ENCODE assay signal across 15 cellular contexts in the genomic region with DNA sequence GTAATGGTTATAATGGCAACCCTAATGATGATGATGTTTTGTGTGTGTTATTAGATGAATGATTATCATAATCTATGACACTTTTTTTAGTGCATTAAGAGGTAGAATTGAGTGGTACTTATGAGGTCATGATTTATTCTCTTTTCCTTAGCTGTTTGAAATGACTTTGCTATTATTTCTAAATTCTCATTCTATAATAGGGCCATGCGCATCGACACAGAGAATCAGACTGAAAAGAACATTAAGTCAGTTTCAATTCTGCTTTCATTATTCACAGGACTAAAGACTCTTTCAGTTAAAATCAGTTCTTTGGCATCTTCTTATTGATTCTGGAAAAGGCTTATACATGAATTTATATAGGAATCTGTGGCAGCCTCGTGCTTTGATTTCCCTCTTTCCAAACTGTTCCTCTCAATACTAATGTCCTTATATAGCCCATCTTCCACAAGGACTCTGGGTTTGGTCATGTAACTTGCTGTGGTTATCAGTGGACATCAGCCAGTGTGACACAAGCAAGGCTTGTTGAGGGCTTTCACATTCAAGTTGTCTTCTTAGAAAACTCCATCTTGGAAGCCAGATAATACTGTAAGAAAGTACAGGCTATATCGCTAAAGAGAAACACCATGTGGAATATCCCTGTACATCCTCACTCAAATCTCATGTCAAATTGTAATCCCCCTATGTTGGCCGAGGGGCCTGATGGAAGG.
A peak's percentile ranks its signal among the peaks of the same experiment; 100 is the strongest.
DNase-seq lines count a peak whose midpoint lies in the region; ATAC-seq and TF ChIP-seq lines count a peak whose summit lies in the region.
"Had no signal": no experiment of that assay in that cellular context is flagged by ENCODE, and none has a peak within 500 bp of the region (broad histone marks: within the 10 kb centered on the region; RNA-seq: fewer than 3 reads in every experiment).

No MANE protein-coding gene starts in this region.

- H3K27me3 Mint-ChIP-seq in mesothelial cell of epicardium (ENCODE audit: low read depth) = peaks cover 3% of the 10 kb centered on the region
- H3K27me3 Mint-ChIP-seq: type B pancreatic cell had no signal

- peaks cover 7% of the 10 kb centered on the region for H3K9me3 Mint-ChIP-seq in mesothelial cell of epicardium
- H3K9me3 Mint-ChIP-seq: type B pancreatic cell had no signal

- no peak overlapping the region for H3K27ac Mint-ChIP-seq in mesothelial cell of epicardium
- H3K27ac Mint-ChIP-seq: T-helper 1 cell treated with Interleukin-12 subunit alpha and Interleukin-12 subunit beta and Interleukin-4 antibody, amounts not matched to agents 30 μg/mL and 1 μg/mL, for 36 hours; type B pancreatic cell had no signal

- DNase-seq in GM13977 (ENCODE audit: low spot score) (peak; percentile 26), islet precursor cell (no peak), mesothelial cell of epicardium (ENCODE audit: low spot score in 2 of 2, unreplicated experiment in 2 of 2) (no peak), COLO668 (lab: John Stamatoyannopoulos, UW; ENCODE audit: unreplicated experiment) (no peak)
- DNase-seq in stimulated activated CD4-positive, alpha-beta T cell treated with anti-CD3 and anti-CD28 coated beads, Interleukin-15, amount 100 ng/mL, for 24 hours = no peak
- DNase-seq: activated gamma-delta T cell treated with Interleukin-2 at 50 U/mL for 16 hours, Caco-2, left lung, NCI-H2081 treated with DMSO at 0.1 percent for 48 hours, small intestine had no signal

- peak; percentile 88 for ATAC-seq in GM19395 (IDR thresholded peaks at IDR 0.05; ENCODE audit: unreplicated experiment)
- ATAC-seq in HG02610 (IDR thresholded peaks at IDR 0.05; ENCODE audit: unreplicated experiment) = peak; percentile 80
- peak; percentile 82 for ATAC-seq in HG03342 (IDR thresholded peaks at IDR 0.05; ENCODE audit: unreplicated experiment)
- ATAC-seq: left lung had no signal

- no peaks in the 10 kb centered on the region for H3K4me1 Mint-ChIP-seq in mesothelial cell of epicardium

- in situ Hi-C loops in GM13977 (cut with MboI; ENCODE audit: low pct_unique_long_range_greater_than_20kb, low sequenced_read_pairs, unreplicated experiment) = no loop called here

- TF ChIP-seq CTCF in GM13977 (IDR thresholded peaks at IDR 0.05; ENCODE audit: extremely low read depth, insufficient read depth, missing control alignments) (no peak), mesothelial cell of epicardium (IDR thresholded peaks at IDR 0.05; ENCODE audit: unreplicated experiment) (no peak)

- H3K4me3 Mint-ChIP-seq in mesothelial cell of epicardium = no peak overlapping the region
- H3K4me3 Mint-ChIP-seq: T-helper 1 cell treated with Interleukin-12 subunit alpha and Interleukin-12 subunit beta and Interleukin-4 antibody, amounts not matched to agents 30 μg/mL and 1 μg/mL, for 36 hours; type B pancreatic cell had no signal

- no peaks in the 10 kb centered on the region for H3K36me3 Mint-ChIP-seq in mesothelial cell of epicardium
- H3K36me3 Mint-ChIP-seq: type B pancreatic cell had no signal
